ENCODE assay signal across 31 cellular contexts in genomic region chr2:208509586-208509985, GRCh38.
DNase-seq lines count a peak whose midpoint lies in the region; ATAC-seq lines count a peak whose summit lies in the region.
"Had no signal": no experiment of that assay in that cellular context is flagged by ENCODE, and none has a peak within 500 bp of the region (broad histone marks: within the 10 kb centered on the region; RNA-seq: fewer than 3 reads in every experiment).

No MANE protein-coding gene starts in this region.

- no peak for ATAC-seq in HG03439 (IDR thresholded peaks at IDR 0.05; ENCODE audit: unreplicated experiment)
- ATAC-seq: A549; CD8-positive, alpha-beta T cell had no signal

- peak overlapping the region; percentile 33 for H3K27ac ChIP-seq in SJCRH30
- H3K27ac ChIP-seq: 22Rv1; A549; BLaER1; BLaER1 treated with 17β-estradiol and CSF1 and Interleukin-3, amounts not matched to agents 10 nM and 100 nM; C4-2B had no signal

- no peaks in the 10 kb centered on the region for H3K27me3 ChIP-seq in SJCRH30
- H3K27me3 ChIP-seq: BE2C; BLaER1; BLaER1 treated with 17β-estradiol and CSF1 and Interleukin-3, amounts not matched to agents 10 nM and 100 nM had no signal

- H3K4me3 ChIP-seq in SJCRH30 = no peak overlapping the region
- H3K4me3 ChIP-seq: A549; BLaER1; BLaER1 treated with 17β-estradiol and CSF1 and Interleukin-3, amounts not matched to agents 10 nM and 100 nM had no signal

- H3K4me1 ChIP-seq in SJCRH30 = peaks cover 14% of the 10 kb centered on the region
- H3K4me1 ChIP-seq: A549; BE2C; BLaER1; BLaER1 treated with 17β-estradiol and CSF1 and Interleukin-3, amounts not matched to agents 10 nM and 100 nM; Caco-2 had no signal

- H3K9me3 ChIP-seq in SJCRH30 (replicated peaks) = no peaks in the 10 kb centered on the region
- H3K9me3 ChIP-seq: A549, BE2C had no signal

- H3K36me3 ChIP-seq in SJCRH30 = no peaks in the 10 kb centered on the region
- H3K36me3 ChIP-seq: BE2C; BLaER1; BLaER1 treated with 17β-estradiol and CSF1 and Interleukin-3, amounts not matched to agents 10 nM and 100 nM had no signal

- peak; percentile 7 for DNase-seq in NCI-H1092 treated with DMSO at 0.1 percent for 48 hours (lab: John Stamatoyannopoulos, UW)
- DNase-seq in NCI-H1092 (lab: John Stamatoyannopoulos, UW) = no peak
- DNase-seq in NCI-H1105 treated with DMSO at 0.1 percent for 48 hours (lab: John Stamatoyannopoulos, UW) = peak; percentile 29
- no peak for DNase-seq in NCI-H1105 (lab: John Stamatoyannopoulos, UW)
- DNase-seq in SJCRH30 = peak; percentile 59 to 75
- DNase-seq: 8988T; ACHN; AML-193; BE2C; C1 segment of cervical spinal cord; Caco-2; Calu3; CD4-positive, alpha-beta memory T cell; CD4-positive, alpha-beta T cell; CD4-positive, CD25-positive, alpha-beta regulatory T cell; CD8-positive, alpha-beta memory T cell; CD8-positive, alpha-beta T cell; COR-L47; DMS 273 treated with DMSO at 0.1 percent for 48 hours; DMS153; DMS53; DMS79; DMS79 treated with DMSO at 0.1 percent for 48 hours; DND-41; EL had no signal

Comparison
In these comparisons a context has a peak if more than half of its experiments do, and no peak if none do; other contexts are left out.
1. DNase-seq: peak in NCI-H1092 treated with DMSO at 0.1 percent for 48 hours (single experiment), NCI-H1105 treated with DMSO at 0.1 percent for 48 hours (single experiment) and SJCRH30 (2 of 2); none in NCI-H1092 (single experiment) and NCI-H1105 (single experiment).